In the genomic region with DNA sequence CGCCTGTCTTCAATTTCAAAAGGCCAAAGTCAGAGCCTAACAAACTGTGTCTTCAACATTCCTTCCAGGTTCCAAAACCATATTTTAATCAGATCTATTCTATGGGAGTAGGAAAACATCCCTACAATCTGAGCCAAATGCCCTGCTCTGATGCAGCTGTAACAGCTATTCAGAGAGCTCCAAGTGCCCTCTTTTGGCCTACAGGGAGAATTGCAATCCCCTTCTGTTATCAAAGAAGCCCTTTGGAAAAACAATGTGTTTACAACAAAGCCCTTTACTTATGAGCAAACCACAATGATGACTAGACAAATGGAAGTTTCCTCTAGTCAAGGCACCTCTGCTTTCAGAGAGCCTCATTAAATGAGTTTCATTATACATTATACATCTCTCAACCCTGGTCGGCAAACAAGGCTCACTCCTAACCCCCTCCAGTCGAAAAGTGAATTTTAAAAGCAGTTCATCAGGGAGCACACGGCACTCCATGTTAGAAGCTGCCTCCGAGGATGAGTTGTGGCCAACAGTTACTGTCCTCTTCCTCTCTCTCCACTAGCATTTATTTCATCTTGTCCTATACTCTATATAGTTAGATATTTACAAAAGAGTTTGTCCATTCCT, we compare ENCODE assay signal across 1 cellular context.
TF ChIP-seq lines count a peak whose summit lies in the region.

No MANE protein-coding gene starts in this region.

TF ChIP-seq in Ishikawa, 13 proteins besides CTCF, POLR2A, EP300 and RAD21 (continued from another document):
- TF ChIP-seq USF1 (IDR thresholded peaks at IDR 0.05) (no peak), EGR1 (IDR thresholded peaks at IDR 0.05) (no peak)
